ENCODE assay signal across 10 cellular contexts in genomic region chr1:200654660-200655059, GRCh38. TPM values are rescaled to one million over a fixed set of nuclear protein-coding genes. Genes with fewer than 3 reads are reported as not detected.
A peak's percentile ranks its signal among the peaks of the same experiment; 100 is the strongest.
DNase-seq lines count a peak whose midpoint lies in the region; ATAC-seq lines count a peak whose summit lies in the region.
"Had no signal": no experiment of that assay in that cellular context is flagged by ENCODE, and none has a peak within 500 bp of the region (broad histone marks: within the 10 kb centered on the region; RNA-seq: fewer than 3 reads in every experiment).

No MANE protein-coding gene starts in this region.

- CTCF ChIA-PET in activated CD4-positive, alpha-beta T cell treated with anti-CD3 and anti-CD28 coated beads, Interleukin-2, amount 10 ng/mL, durations not matched to agents 7 days and 5 days (lab: Charles Lee), result interaction anchor here (2.9 kb wide), 1 partner anchor 9 kb away, joined by 10 read pairs; no protein-coding TSS in a partner anchor

- H3K4me1 Mint-ChIP-seq in central memory CD8-positive, alpha-beta T cell, result peaks cover 18% of the 10 kb centered on the region
- H3K4me1 Mint-ChIP-seq in activated CD4-positive, alpha-beta T cell treated with anti-CD3 and anti-CD28 coated beads, Interleukin-2, amount 10 ng/mL, durations not matched to agents 7 days and 5 days, result peaks cover 33% of the 10 kb centered on the region

- H3K27me3 Mint-ChIP-seq in central memory CD8-positive, alpha-beta T cell, result no peaks in the 10 kb centered on the region
- H3K27me3 Mint-ChIP-seq in activated CD4-positive, alpha-beta T cell treated with anti-CD3 and anti-CD28 coated beads, Interleukin-2, amount 10 ng/mL, durations not matched to agents 7 days and 5 days, result no peaks in the 10 kb centered on the region

- peaks cover 48% of the 10 kb centered on the region for H3K36me3 Mint-ChIP-seq in central memory CD8-positive, alpha-beta T cell (ENCODE audit: insufficient read depth)
- peaks cover 56% of the 10 kb centered on the region for H3K36me3 Mint-ChIP-seq in activated CD4-positive, alpha-beta T cell treated with anti-CD3 and anti-CD28 coated beads, Interleukin-2, amount 10 ng/mL, durations not matched to agents 7 days and 5 days (ENCODE audit: low read depth)

- no peaks in the 10 kb centered on the region for H3K9me3 Mint-ChIP-seq in central memory CD8-positive, alpha-beta T cell
- H3K9me3 Mint-ChIP-seq in activated CD4-positive, alpha-beta T cell treated with anti-CD3 and anti-CD28 coated beads, Interleukin-2, amount 10 ng/mL, durations not matched to agents 7 days and 5 days, result no peaks in the 10 kb centered on the region

- peak overlapping the region; percentile 32 for H3K27ac Mint-ChIP-seq in central memory CD8-positive, alpha-beta T cell (ENCODE audit: low read depth)
- H3K27ac Mint-ChIP-seq in activated CD4-positive, alpha-beta T cell treated with anti-CD3 and anti-CD28 coated beads, Interleukin-2, amount 10 ng/mL, durations not matched to agents 7 days and 5 days, result no peak overlapping the region

- ATAC-seq in GM18517 (IDR thresholded peaks at IDR 0.05; ENCODE audit: unreplicated experiment) (peak; percentile 94), GM21447 (IDR thresholded peaks at IDR 0.05; ENCODE audit: unreplicated experiment) (peak; percentile 90), HG03139 (IDR thresholded peaks at IDR 0.05; ENCODE audit: unreplicated experiment) (peak; percentile 93)
- ATAC-seq in central memory CD8-positive, alpha-beta T cell (replicated peaks; ENCODE audit: extremely low read depth, poor library complexity, severe bottlenecking), result no peak
- ATAC-seq: psoas muscle had no signal

- POLR2A ChIA-PET in activated CD4-positive, alpha-beta T cell treated with anti-CD3 and anti-CD28 coated beads, Interleukin-2, amount 10 ng/mL, durations not matched to agents 7 days and 5 days (lab: Charles Lee), result no interaction called here

- H3K4me3 Mint-ChIP-seq in central memory CD8-positive, alpha-beta T cell, result no peak overlapping the region
- H3K4me3 Mint-ChIP-seq in activated CD4-positive, alpha-beta T cell treated with anti-CD3 and anti-CD28 coated beads, Interleukin-2, amount 10 ng/mL, durations not matched to agents 7 days and 5 days, result no peak overlapping the region

- DNase-seq in central memory CD8-positive, alpha-beta T cell (ENCODE audit: low spot score in 2 of 2), result no peak
- DNase-seq in A172 (ENCODE audit: low spot score), result no peak
- no peak for DNase-seq in pons (ENCODE audit: low spot score)
- no peak for DNase-seq in activated CD4-positive, alpha-beta T cell treated with anti-CD3 and anti-CD28 coated beads, Interleukin-2, amount 10 ng/mL, durations not matched to agents 7 days and 5 days
- no peak for DNase-seq in activated CD4-positive, alpha-beta T cell treated with anti-CD3 and anti-CD28 coated beads, Interleukin-2, amount 50 U/mL, for 48 hours
- DNase-seq: psoas muscle; stimulated activated naive CD4-positive, alpha-beta T cell had no signal

RNA-seq across cellular contexts. Expression of gene DDX59, which starts 15.0 kb away (rescaled TPM):
- total RNA-seq in A172 (2014; rRNA removed; shearing (Covaris generic)), result 19.9 and 20.8 TPM in 2 replicates
- 10 to 100 TPM; 25.7 to 26.7 TPM for total RNA-seq in activated CD4-positive, alpha-beta T cell treated with anti-CD3 and anti-CD28 coated beads, Interleukin-2, amount 10 ng/mL, durations not matched to agents 7 days and 5 days

RNA-seq across cellular contexts. Expression of gene KIF14, which starts 34.1 kb away (rescaled TPM):
- 32.0 and 36.1 TPM in 2 replicates for total RNA-seq in A172 (2014; rRNA removed; shearing (Covaris generic))
- total RNA-seq in activated CD4-positive, alpha-beta T cell treated with anti-CD3 and anti-CD28 coated beads, Interleukin-2, amount 10 ng/mL, durations not matched to agents 7 days and 5 days, result 10 to 100 TPM; 31.6 to 34.6 TPM
